1 cellular context compared by ENCODE assay signal in the genomic region with DNA sequence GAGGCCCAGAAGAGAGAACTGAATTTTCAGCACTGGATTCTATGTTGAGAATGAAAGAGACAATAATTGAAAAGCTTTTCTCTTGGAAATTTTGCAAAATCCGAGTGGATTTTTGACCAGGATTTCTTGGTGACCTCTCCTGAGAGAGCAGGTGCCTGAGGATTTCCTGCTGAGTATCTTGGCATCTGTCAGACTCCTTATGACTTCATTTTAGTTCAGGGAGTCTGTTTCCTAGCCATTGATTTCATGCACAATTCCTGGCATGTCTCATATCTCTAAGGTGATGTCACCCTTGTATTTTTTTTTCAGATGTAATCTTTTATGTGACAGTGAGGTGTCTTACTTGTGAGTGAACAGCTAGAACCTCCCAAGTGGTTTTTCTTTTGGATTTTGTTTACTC.
TF ChIP-seq lines count a peak whose summit lies in the region.

No MANE protein-coding gene starts in this region.

TF ChIP-seq in K562, 482 proteins besides CTCF, POLR2A, EP300 and RAD21:
- TF ChIP-seq BCOR (IDR thresholded peaks at IDR 0.05) (no peak), ZNF384 (IDR thresholded peaks at IDR 0.05; ENCODE audit: low read depth, low read length) (0 out of 2 replicates have a peak, but pooled peaks have one; percentile 10), FOXK1 (CRISPR knock-in tag; IDR thresholded peaks at IDR 0.05; ENCODE audit: borderline replicate concordance) (no peak), NFE2L1 (tag; IDR thresholded peaks at IDR 0.05; ENCODE audit: borderline replicate concordance, low read depth) (no peak), TCF7L2 (IDR thresholded peaks at IDR 0.05; ENCODE audit: low read depth, low read length) (no peak)
- TF ChIP-seq, protein P1, sequence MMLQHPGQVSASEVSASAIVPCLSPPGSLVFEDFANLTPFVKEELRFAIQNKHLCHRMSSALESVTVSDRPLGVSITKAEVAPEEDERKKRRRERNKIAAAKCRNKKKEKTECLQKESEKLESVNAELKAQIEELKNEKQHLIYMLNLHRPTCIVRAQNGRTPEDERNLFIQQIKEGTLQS (IDR thresholded peaks at IDR 0.05) = peak; percentile 62
- TF ChIP-seq, protein P1 (CRISPR knock-in tag; conservative IDR thresholded peaks at IDR 0.05) = no peak
- TF ChIP-seq, protein P2, sequence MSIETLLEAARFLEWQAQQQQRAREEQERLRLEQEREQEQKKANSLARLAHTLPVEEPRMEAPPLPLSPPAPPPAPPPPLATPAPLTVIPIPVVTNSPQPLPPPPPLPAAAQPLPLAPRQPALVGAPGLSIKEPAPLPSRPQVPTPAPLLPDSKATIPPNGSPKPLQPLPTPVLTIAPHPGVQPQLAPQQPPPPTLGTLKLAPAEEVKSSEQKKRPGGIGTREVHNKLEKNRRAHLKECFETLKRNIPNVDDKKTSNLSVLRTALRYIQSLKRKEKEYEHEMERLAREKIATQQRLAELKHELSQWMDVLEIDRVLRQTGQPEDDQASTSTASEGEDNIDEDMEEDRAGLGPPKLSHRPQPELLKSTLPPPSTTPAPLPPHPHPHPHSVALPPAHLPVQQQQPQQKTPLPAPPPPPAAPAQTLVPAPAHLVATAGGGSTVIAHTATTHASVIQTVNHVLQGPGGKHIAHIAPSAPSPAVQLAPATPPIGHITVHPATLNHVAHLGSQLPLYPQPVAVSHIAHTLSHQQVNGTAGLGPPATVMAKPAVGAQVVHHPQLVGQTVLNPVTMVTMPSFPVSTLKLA (conservative IDR thresholded peaks at IDR 0.05) = no peak
